ENCODE assay signal across 8 cellular contexts in genomic region chr5:140157032-140157781, GRCh38. TPM values are rescaled to one million over a fixed set of nuclear protein-coding genes. Genes with fewer than 3 reads are reported as not detected.
DNase-seq lines count a peak whose midpoint lies in the region; ATAC-seq and TF ChIP-seq lines count a peak whose summit lies in the region.

No MANE protein-coding gene starts in this region.

- 3 to 4% methylated on average over 30 of the region's 30 CpGs for WGBS in lung, 2 donors

- H3K27me3 ChIP-seq in BE2C, result no peaks in the 10 kb centered on the region
- H3K27me3 ChIP-seq in duodenal mucosa (ENCODE audit: control insufficient read depth in 1 of 2, insufficient read depth in 2 of 2, low read length in 2 of 2), result no peaks in the 10 kb centered on the region
- no peaks in the 10 kb centered on the region for H3K27me3 ChIP-seq in lung (ENCODE audit: control insufficient read depth, insufficient read depth)

- peak; percentile 90 for DNase-seq in BE2C
- DNase-seq in NCI-H748 (lab: John Stamatoyannopoulos, UW; ENCODE audit: unreplicated experiment), result peak; percentile 80
- DNase-seq in activated CD4-positive, alpha-beta T cell treated with anti-CD3 and anti-CD28 coated beads, Interleukin-2, amount 50 U/mL, for 48 hours, result peak; percentile 90 to 93
- peak; percentile 88 for DNase-seq in lung (ENCODE audit: low spot score)
- DNase-seq in stimulated activated CD4-positive, alpha-beta T cell treated with anti-CD3 and anti-CD28 coated beads, TNF-alpha, amount 100 ng/mL, for 4 hours (ENCODE audit: low read depth in 3 of 3), result peak; percentile 71 to 79 (median 71)

- H3K36me3 ChIP-seq in BE2C (no peaks in the 10 kb centered on the region), duodenal mucosa (ENCODE audit: control insufficient read depth in 1 of 2, insufficient read depth in 2 of 2, low read length in 2 of 2) (no peaks in the 10 kb centered on the region), lung (ENCODE audit: control insufficient read depth in 2 of 2, insufficient read depth in 2 of 2, low read length in 2 of 2) (no peaks in the 10 kb centered on the region)

- H3K27ac ChIP-seq in duodenal mucosa (ENCODE audit: low read depth, low read length) (no peak overlapping the region), lung (ENCODE audit: low read depth in 1 of 2, low read length in 1 of 2) (peak overlapping the region in 1 of 2 donors; percentile 2)

- ATAC-seq in GM19328 (IDR thresholded peaks at IDR 0.05; ENCODE audit: unreplicated experiment) (peak; percentile 90), HG03457 (IDR thresholded peaks at IDR 0.05; ENCODE audit: unreplicated experiment) (peak; percentile 82), lung (ENCODE audit: insufficient read depth, low FRiP score) (peak; percentile 95)

- H3K9me3 ChIP-seq in BE2C, result no peaks in the 10 kb centered on the region
- H3K9me3 ChIP-seq in duodenal mucosa (ENCODE audit: control insufficient read depth in 1 of 2, low read length in 2 of 2), result no peaks in the 10 kb centered on the region
- no peaks in the 10 kb centered on the region for H3K9me3 ChIP-seq in lung (ENCODE audit: control insufficient read depth in 2 of 2, insufficient read depth in 1 of 2, low read length in 1 of 2)

- 0 out of 2 replicates have a peak, but pooled peaks cover 4% of the 10 kb centered on the region for H3K4me1 ChIP-seq in BE2C
- peaks cover 5 to 11% of the 10 kb centered on the region in 2 donors for H3K4me1 ChIP-seq in duodenal mucosa (ENCODE audit: control insufficient read depth in 1 of 2, insufficient read depth in 2 of 2, low read length in 2 of 2)
- H3K4me1 ChIP-seq in lung (ENCODE audit: control insufficient read depth in 2 of 2, insufficient read depth in 2 of 2, low read length in 2 of 2), result peaks cover 0 to 12% of the 10 kb centered on the region in 2 donors

- peak overlapping the region; percentile 29 to 38 for H3K9ac ChIP-seq in duodenal mucosa (ENCODE audit: low read depth in 1 of 2, low read length in 2 of 2)

- H3K4me3 ChIP-seq in BE2C (ENCODE audit: low read depth, low read length) (peak overlapping the region; percentile 56), duodenal mucosa (ENCODE audit: low read depth in 1 of 2, low read length in 2 of 2) (peak overlapping the region; percentile 55 to 58), lung (no peak overlapping the region)

- TF ChIP-seq CTCF in BE2C (IDR thresholded peaks at IDR 0.05; ENCODE audit: low read depth, low read length) (peak; percentile 83), lung (IDR thresholded peaks at IDR 0.05; ENCODE audit: control extremely low read depth, extremely low read depth) (peak; percentile 97)

RNA-seq across cellular contexts. Expression of gene CYSTM1, which starts 17.8 kb away (rescaled TPM):
- polyA plus RNA-seq in BE2C (2012; ENCODE audit: insufficient read depth, insufficient read length, low read depth), result 72.8 TPM
- total RNA-seq in lung, result 100 to 1,000 TPM in 1 of 2 donors, 10 to 100 TPM in 1; 37.1 to 101 TPM
- polyA plus RNA-seq in lung, result 100 to 1,000 TPM; 114 to 274 TPM

RNA-seq across cellular contexts. Expression of gene IGIP, which starts 31.5 kb away (rescaled TPM):
- 4.0 TPM for polyA plus RNA-seq in BE2C (2012; ENCODE audit: insufficient read depth, insufficient read length, low read depth)
- total RNA-seq in lung, result 10 to 100 TPM in 1 of 2 donors, 1 to 10 TPM in 1; 9.6 to 11.1 TPM
- polyA plus RNA-seq in lung, result 1 to 10 TPM; 2.8 to 5.4 TPM

RNA-seq across cellular contexts. Expression of gene PURA, which starts 43.3 kb away (rescaled TPM):
- 36.3 TPM for polyA plus RNA-seq in BE2C (2012; ENCODE audit: insufficient read depth, insufficient read length, low read depth)
- total RNA-seq in lung, result 10 to 100 TPM; 18.6 to 22.1 TPM
- 1 to 10 TPM; 3.5 to 4.5 TPM for polyA plus RNA-seq in lung
